In the genomic region with DNA sequence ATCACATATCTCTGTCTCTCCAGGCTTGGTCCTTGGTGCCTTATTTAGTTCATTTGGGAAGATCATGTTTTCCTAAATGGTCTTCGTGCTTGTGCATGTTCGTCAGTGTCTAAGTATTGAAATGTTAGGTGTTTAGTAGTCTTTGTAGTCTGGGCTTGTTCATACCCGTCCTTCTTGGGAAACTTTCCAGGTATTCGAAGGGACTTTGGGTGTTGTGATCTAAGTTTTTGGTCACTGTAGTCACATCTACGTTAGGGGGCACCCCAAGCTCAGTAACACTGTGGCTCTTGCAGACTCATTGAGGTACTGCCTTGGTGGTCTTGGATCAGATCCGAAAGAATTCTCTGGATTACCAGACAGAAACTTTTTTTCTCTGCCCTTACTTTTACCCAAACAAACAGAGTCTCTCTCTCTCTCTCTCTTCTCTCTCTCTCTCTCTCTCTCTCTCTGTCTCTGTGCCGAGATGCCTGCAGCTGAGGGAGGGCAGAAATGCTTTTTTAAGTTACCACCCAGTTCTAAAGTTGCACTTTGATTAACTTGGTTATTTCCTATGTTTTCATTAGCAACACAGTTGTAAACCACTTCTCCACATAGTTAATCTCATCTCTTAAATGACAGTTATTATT, we compare ENCODE assay signal across 9 cellular contexts.
A peak's percentile ranks its signal among the peaks of the same experiment; 100 is the strongest.
DNase-seq lines count a peak whose midpoint lies in the region; ATAC-seq, FAIRE-seq and TF ChIP-seq lines count a peak whose summit lies in the region.
"Had no signal": no experiment of that assay in that cellular context is flagged by ENCODE, and none has a peak within 500 bp of the region (broad histone marks: within the 10 kb centered on the region; RNA-seq: fewer than 3 reads in every experiment).

No MANE protein-coding gene starts in this region.

- TF ChIP-seq POLR2A in GM12878 (IDR thresholded peaks at IDR 0.05; ENCODE audit: low read depth, low read length) = no peak

- H3K9ac ChIP-seq in GM12878 (ENCODE audit: control insufficient read depth, insufficient read depth, low read length) (no peak overlapping the region), mesenchymal stem cell (ENCODE audit: low read length) (peak overlapping the region; percentile 0)

- H3K14ac ChIP-seq in mesenchymal stem cell (ENCODE audit: low read length in 2 of 2) = no peak overlapping the region

- RAD21 ChIA-PET in GM12878 (lab: Charles Lee; ENCODE audit: unreplicated experiment) = interaction anchor here (0.6 kb wide), 2 partner anchors 182 to 290 kb away, joined by 4 to 5 read pairs; no protein-coding TSS in a partner anchor

- no peak for TF ChIP-seq EP300 in GM12878 (IDR thresholded peaks at IDR 0.05; ENCODE audit: borderline replicate concordance in 1 of 2, control insufficient read depth in 1 of 2, low read depth in 2 of 2, low read length in 2 of 2)

- WGBS in GM12878 (ENCODE audit: insufficient coverage, insufficient replicate concordance, low lambda C conversion rate, missing lambda C conversion rate) = 12% methylated on average over 7 of the region's 7 CpGs
- 20% methylated on average over 6 of the region's 7 CpGs for WGBS in mesenchymal stem cell

- no peak overlapping the region for H3K18ac ChIP-seq in mesenchymal stem cell (ENCODE audit: low read depth in 1 of 2, low read length in 2 of 2)

- CTCF ChIA-PET in GM12878 (lab: Yijun Ruan, JAX) = interaction anchor here (0.7 to 4.9 kb wide), 7 partner anchors 104 to 303 kb away, joined by 3 to 28 read pairs (median 4); a partner anchor contains a TSS

- no peaks in the 10 kb centered on the region for H3K79me2 ChIP-seq in GM12878 (ENCODE audit: control insufficient read depth, insufficient read depth, low read length)

- in situ Hi-C loops in GM12878 (cut with MboI) = no loop called here

- H3K23ac ChIP-seq in mesenchymal stem cell (ENCODE audit: low read length in 2 of 2) = no peak overlapping the region

- H2AK5ac ChIP-seq in mesenchymal stem cell (ENCODE audit: low read length, severe bottlenecking) = no peak overlapping the region

- TF ChIP-seq RAD21 in GM12878 (IDR thresholded peaks at IDR 0.05; ENCODE audit: insufficient read depth, low read depth, low read length) = peak; percentile 70

- H3K4me2 ChIP-seq in GM12878 (ENCODE audit: control insufficient read depth, insufficient read depth) = no peak overlapping the region
- H3K4me2 ChIP-seq in mesenchymal stem cell (ENCODE audit: low read length, poor library complexity, severe bottlenecking) = no peak overlapping the region

- H4K8ac ChIP-seq in mesenchymal stem cell (ENCODE audit: low read length) = no peak overlapping the region

- H2BK120ac ChIP-seq in mesenchymal stem cell (ENCODE audit: low read depth, low read length) = no peak overlapping the region

- no peaks in the 10 kb centered on the region for H3K27me3 ChIP-seq in GM12878 (replicated peaks in 1 of 2; ENCODE audit: control insufficient read depth in 2 of 2, insufficient read depth in 2 of 2, low read length in 1 of 2)
- H3K27me3 ChIP-seq in mesenchymal stem cell (ENCODE audit: control insufficient read depth in 1 of 2, insufficient read depth in 1 of 2, low read length in 2 of 2) = peaks cover 0 to 3% of the 10 kb centered on the region in 2 experiments
- H3K27me3 ChIP-seq in ascending aorta = no peaks in the 10 kb centered on the region
- H3K27me3 ChIP-seq: neutrophil had no signal

- no TSS peak for BruUV-seq in GM12878 (replicated peaks; lab: Mats Ljungman, UMichigan)

- FAIRE-seq in GM12878 (lab: Jason Lieb, UNC) = no peak

- no peak overlapping the region for H3K4ac ChIP-seq in mesenchymal stem cell (ENCODE audit: low read depth in 1 of 2, low read length in 2 of 2)

- H2BK12ac ChIP-seq in mesenchymal stem cell (ENCODE audit: low read length in 2 of 2) = no peak overlapping the region

- peak; percentile 2 for DNase-seq in NCI-H1436 (lab: John Stamatoyannopoulos, UW)
- no peak for DNase-seq in NCI-H1436 treated with DMSO at 0.1 percent for 48 hours (lab: John Stamatoyannopoulos, UW)
- no peak for DNase-seq in GM12878 (ENCODE audit: low read depth, low spot score)
- peak; percentile 38 for DNase-seq in mesenchymal stem cell
- no peak for DNase-seq in ascending aorta (ENCODE audit: low spot score in 2 of 2)
- no peak for DNase-seq in effector CD4-positive, alpha-beta T cell

- H4K91ac ChIP-seq in mesenchymal stem cell (ENCODE audit: low read length) = no peak overlapping the region

- POLR2A ChIA-PET in GM12878 (lab: Charles Lee) = no interaction called here

- no peak overlapping the region for H2BK15ac ChIP-seq in mesenchymal stem cell (ENCODE audit: low read depth, poor library complexity, severe bottlenecking)

- H3K27ac ChIP-seq in GM12878 (ENCODE audit: control insufficient read depth, insufficient read depth) = no peak overlapping the region
- no peak overlapping the region for H3K27ac ChIP-seq in mesenchymal stem cell (ENCODE audit: low read length, poor library complexity, severe bottlenecking)
- no peak overlapping the region for H3K27ac ChIP-seq in ascending aorta
- H3K27ac ChIP-seq: neutrophil had no signal

- H3K79me1 ChIP-seq in mesenchymal stem cell (replicated peaks; ENCODE audit: low read length, poor library complexity, severe bottlenecking) = no peaks in the 10 kb centered on the region

- H3K9me3 ChIP-seq in GM12878 (replicated peaks; ENCODE audit: control insufficient read depth, insufficient read depth, low read length) = no peaks in the 10 kb centered on the region
- no peaks in the 10 kb centered on the region for H3K9me3 ChIP-seq in mesenchymal stem cell (ENCODE audit: control insufficient read depth, low read length)
- peaks cover 0 to 2% of the 10 kb centered on the region in 2 donors for H3K9me3 ChIP-seq in ascending aorta
- H3K9me3 ChIP-seq: neutrophil had no signal

- no peaks in the 10 kb centered on the region for H4K20me1 ChIP-seq in GM12878 (ENCODE audit: control insufficient read depth, insufficient read depth)

- SMC1A ChIA-PET in GM12878 (lab: Charles Lee; ENCODE audit: uncharacterized antibody, unreplicated experiment) = interaction anchor here (1.0 to 2.3 kb wide), 6 partner anchors 18 to 182 kb away, joined by 3 to 14 read pairs (median 4); no protein-coding TSS in a partner anchor

- no peak overlapping the region for H3K4me3 ChIP-seq in GM12878
- no peak overlapping the region for H3K4me3 ChIP-seq in mesenchymal stem cell (ENCODE audit: insufficient read depth in 1 of 2, low read depth in 1 of 2, low read length in 2 of 2)
- no peak overlapping the region for H3K4me3 ChIP-seq in ascending aorta

- ATAC-seq in GM12878 (peak; percentile 59), HG02763 (IDR thresholded peaks at IDR 0.05; ENCODE audit: unreplicated experiment) (no peak)

- H3K36me3 ChIP-seq in GM12878 (ENCODE audit: control insufficient read depth in 2 of 2, insufficient read depth in 2 of 2, low read length in 1 of 2) (no peaks in the 10 kb centered on the region), mesenchymal stem cell (ENCODE audit: control insufficient read depth in 1 of 2, insufficient read depth in 2 of 2, low read depth in 1 of 2, low read length in 2 of 2) (no peaks in the 10 kb centered on the region), ascending aorta (no peaks in the 10 kb centered on the region)
- H3K36me3 ChIP-seq: neutrophil had no signal

- intact Hi-C loops in GM12878 (cut with micrococcal nuclease; ENCODE audit: unreplicated experiment) (loop anchor here (1.0 kb wide), 1 partner anchor 181 kb away; no protein-coding TSS in a partner anchor), ascending aorta (cut with DNase I) (no loop called here)

- H2AFZ ChIP-seq in GM12878 (ENCODE audit: control insufficient read depth, low read depth, low read length) (no peak overlapping the region), mesenchymal stem cell (ENCODE audit: low read depth, low read length) (no peak overlapping the region)

- H3K4me1 ChIP-seq in GM12878 (ENCODE audit: control insufficient read depth, insufficient read depth, low read length) (no peaks in the 10 kb centered on the region), mesenchymal stem cell (ENCODE audit: control insufficient read depth, insufficient read depth, low read depth, low read length) (no peaks in the 10 kb centered on the region), ascending aorta (no peaks in the 10 kb centered on the region)

- peak; percentile 13; the same call in 1 of the 2 replicates for TF ChIP-seq CTCF in LNCAP (IDR thresholded peaks at IDR 0.05)
- TF ChIP-seq CTCF in GM12878 (IDR thresholded peaks at IDR 0.05 in 2 of 3, conservative IDR thresholded peaks at IDR 0.05 in 1 of 3; ENCODE audit: control insufficient read depth in 2 of 3, extremely low read depth in 1 of 3, insufficient read depth in 1 of 3, low read depth in 3 of 3, low read length in 3 of 3) = peak; percentile 30 to 49 (median 38); a peak in 4 of 6 replicates
- TF ChIP-seq CTCF in ascending aorta (IDR thresholded peaks at IDR 0.05) = peak in 1 of 3 experiments; percentile 10

- H2BK5ac ChIP-seq in mesenchymal stem cell (ENCODE audit: low read depth, low read length, poor library complexity, severe bottlenecking) = no peak overlapping the region

TF ChIP-seq in GM12878, 131 proteins besides CTCF, POLR2A, EP300 and RAD21:
- TF ChIP-seq SMC3 (IDR thresholded peaks at IDR 0.05; ENCODE audit: borderline replicate concordance, low read length) = peak; percentile 41; the same call in 1 of the 2 replicates
- TF ChIP-seq IRF4 (IDR thresholded peaks at IDR 0.05; ENCODE audit: low read depth, low read length) = no peak

Comparison
In these comparisons a context has a peak if more than half of its experiments do, and no peak if none do; other contexts are left out.
1. DNase-seq: peak in NCI-H1436 (single experiment) and mesenchymal stem cell (single experiment); none in NCI-H1436 treated with DMSO at 0.1 percent for 48 hours (single experiment), GM12878 (single experiment), ascending aorta (0 of 2) and effector CD4-positive, alpha-beta T cell (single experiment).